Comparison of ENCODE assay signal across 8 cellular contexts in the genomic region with DNA sequence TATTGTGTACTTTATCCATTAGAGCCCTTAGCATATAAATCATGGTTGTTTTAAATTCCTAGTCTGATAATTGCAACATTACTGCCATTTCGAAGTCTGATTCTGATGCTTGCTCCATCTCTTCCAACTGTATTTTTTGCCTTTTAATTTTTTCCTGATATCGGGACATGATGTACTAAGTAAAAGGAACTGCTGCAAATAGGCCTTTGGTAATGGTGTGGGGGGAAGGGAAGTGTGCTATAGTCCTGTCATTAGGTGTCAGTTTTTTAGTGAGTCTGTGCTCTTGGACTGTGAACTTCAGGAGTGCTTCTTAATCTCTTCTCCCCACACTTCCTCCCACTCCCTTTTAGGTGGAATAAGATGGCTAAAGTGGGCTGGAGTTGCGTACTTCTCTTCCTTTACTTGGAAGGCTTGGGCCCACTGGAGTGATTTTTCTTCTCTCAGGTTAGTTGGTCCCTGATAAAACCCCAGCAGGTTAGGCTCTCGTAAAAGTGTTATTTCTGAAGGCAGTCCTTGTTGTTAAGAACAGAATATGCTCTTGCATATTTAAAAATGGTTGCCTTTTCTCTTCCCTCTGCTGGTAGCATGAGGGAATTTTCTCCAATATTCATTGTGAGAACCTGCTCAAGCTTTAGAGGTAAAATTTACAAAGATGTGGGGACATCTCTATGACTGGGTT. TPM values are rescaled to one million over a fixed set of nuclear protein-coding genes. Genes with fewer than 3 reads are reported as not detected.
DNase-seq lines count a peak whose midpoint lies in the region; ATAC-seq, FAIRE-seq and TF ChIP-seq lines count a peak whose summit lies in the region.

No MANE protein-coding gene starts in this region.

- H3K36me3 Mint-ChIP-seq in activated naive CD4-positive, alpha-beta T cell treated with anti-CD3 and anti-CD28 coated beads, Interleukin-2, amount 50 U/mL, for 24 hours = peaks cover 23% of the 10 kb centered on the region
- peaks cover 32% of the 10 kb centered on the region for H3K36me3 Mint-ChIP-seq in activated naive CD4-positive, alpha-beta T cell treated with anti-CD3 and anti-CD28 coated beads for 36 hours (ENCODE audit: low read depth)

- H3K27me3 ChIP-seq in PC-3 (ENCODE audit: low read length) = no peaks in the 10 kb centered on the region
- no peaks in the 10 kb centered on the region for H3K27me3 ChIP-seq in thoracic aorta (replicated peaks; ENCODE audit: insufficient read depth)

- TF ChIP-seq CTCF in PC-3 (conservative IDR thresholded peaks at IDR 0.05; ENCODE audit: low read depth, low read length) = peak; percentile 65
- TF ChIP-seq CTCF in thoracic aorta (IDR thresholded peaks at IDR 0.05) = peak; percentile 42

- H3K9me3 Mint-ChIP-seq in activated naive CD4-positive, alpha-beta T cell treated with anti-CD3 and anti-CD28 coated beads, Interleukin-2, amount 50 U/mL, for 24 hours = no peaks in the 10 kb centered on the region
- no peaks in the 10 kb centered on the region for H3K9me3 Mint-ChIP-seq in activated naive CD4-positive, alpha-beta T cell treated with anti-CD3 and anti-CD28 coated beads for 36 hours

- POLR2A ChIA-PET in PC-3 (lab: Charles Lee; ENCODE audit: unreplicated experiment) = no interaction called here

- DNase-seq in activated naive CD4-positive, alpha-beta T cell treated with anti-CD3 and anti-CD28 coated beads for 36 hours = no peak
- peak; percentile 55 for DNase-seq in PC-3
- DNase-seq in glomerular visceral epithelial cell (ENCODE audit: extremely low spot score) = peak; percentile 22
- DNase-seq in thoracic aorta (ENCODE audit: low spot score) = no peak
- DNase-seq in H54 (ENCODE audit: insufficient read length, low spot score) = no peak
- no peak for DNase-seq in DMS153 (lab: John Stamatoyannopoulos, UW)
- DNase-seq in GM19240 (ENCODE audit: insufficient read length, low spot score) = no peak

- no peak overlapping the region for H3K4me3 ChIP-seq in PC-3 (ENCODE audit: low read length)
- no peak overlapping the region for H3K4me3 ChIP-seq in thoracic aorta

- no peak overlapping the region for H2AFZ ChIP-seq in PC-3 (ENCODE audit: low read length)

- CTCF ChIA-PET in activated naive CD4-positive, alpha-beta T cell treated with anti-CD3 and anti-CD28 coated beads for 36 hours (lab: Charles Lee) = no interaction called here
- CTCF ChIA-PET in PC-3 (lab: Charles Lee) = interaction anchor here (0.6 kb wide), 1 partner anchor 318 kb away, joined by 3 read pairs; no protein-coding TSS in a partner anchor

- H3K9me2 ChIP-seq in PC-3 (replicated peaks; ENCODE audit: low read length) = no peaks in the 10 kb centered on the region

- H3K9ac ChIP-seq in PC-3 (ENCODE audit: low read length) = no peak overlapping the region

- H3K9me3 ChIP-seq in PC-3 (ENCODE audit: low read length) = no peaks in the 10 kb centered on the region
- H3K9me3 ChIP-seq in thoracic aorta = no peaks in the 10 kb centered on the region

- ATAC-seq in PC-3 = peak; percentile 42; the same call in 1 of the 2 replicates
- ATAC-seq in thoracic aorta (ENCODE audit: insufficient number of reproducible peaks, low FRiP score, low read depth) = no peak

- H4K20me1 ChIP-seq in PC-3 (ENCODE audit: low read length) = no peaks in the 10 kb centered on the region

- H3K79me2 ChIP-seq in PC-3 (ENCODE audit: low read length) = peaks cover 24% of the 10 kb centered on the region; the same call in 1 of the 2 replicates

- no peaks in the 10 kb centered on the region for H3F3A ChIP-seq in PC-3 (ENCODE audit: low read length, unreplicated experiment)

- intact Hi-C loops in activated naive CD4-positive, alpha-beta T cell treated with anti-CD3 and anti-CD28 coated beads for 36 hours (cut with micrococcal nuclease) = no loop called here
- intact Hi-C loops in PC-3 (cut with micrococcal nuclease) = loop anchor here (1.0 kb wide), 1 partner anchor 320 kb away; no protein-coding TSS in a partner anchor

- H3K36me3 ChIP-seq in PC-3 (ENCODE audit: low read depth, low read length) = no peaks in the 10 kb centered on the region
- H3K36me3 ChIP-seq in thoracic aorta = no peaks in the 10 kb centered on the region

- no peak overlapping the region for H3K4me2 ChIP-seq in PC-3 (ENCODE audit: low read length)

- H3K27me3 Mint-ChIP-seq in activated naive CD4-positive, alpha-beta T cell treated with anti-CD3 and anti-CD28 coated beads, Interleukin-2, amount 50 U/mL, for 24 hours = no peaks in the 10 kb centered on the region
- H3K27me3 Mint-ChIP-seq in activated naive CD4-positive, alpha-beta T cell treated with anti-CD3 and anti-CD28 coated beads for 36 hours (ENCODE audit: low read depth) = no peaks in the 10 kb centered on the region

- no peak overlapping the region for H3K27ac ChIP-seq in PC-3 (ENCODE audit: low read length)
- H3K27ac ChIP-seq in thoracic aorta = no peak overlapping the region

- H3K4me1 Mint-ChIP-seq in activated naive CD4-positive, alpha-beta T cell treated with anti-CD3 and anti-CD28 coated beads, Interleukin-2, amount 50 U/mL, for 24 hours = peaks cover 70% of the 10 kb centered on the region
- peaks cover 43% of the 10 kb centered on the region for H3K4me1 Mint-ChIP-seq in activated naive CD4-positive, alpha-beta T cell treated with anti-CD3 and anti-CD28 coated beads for 36 hours (ENCODE audit: low read depth)

- peak overlapping the region; percentile 53 for H3K27ac Mint-ChIP-seq in activated naive CD4-positive, alpha-beta T cell treated with anti-CD3 and anti-CD28 coated beads, Interleukin-2, amount 50 U/mL, for 24 hours
- no peak overlapping the region for H3K27ac Mint-ChIP-seq in activated naive CD4-positive, alpha-beta T cell treated with anti-CD3 and anti-CD28 coated beads for 36 hours

- H3K4me3 Mint-ChIP-seq in activated naive CD4-positive, alpha-beta T cell treated with anti-CD3 and anti-CD28 coated beads, Interleukin-2, amount 50 U/mL, for 24 hours = no peak overlapping the region
- no peak overlapping the region for H3K4me3 Mint-ChIP-seq in activated naive CD4-positive, alpha-beta T cell treated with anti-CD3 and anti-CD28 coated beads for 36 hours

- H3K4me1 ChIP-seq in PC-3 (ENCODE audit: insufficient read depth, low read length) (no peaks in the 10 kb centered on the region), thoracic aorta (ENCODE audit: control insufficient read depth in 1 of 2, low read depth in 2 of 2) (peaks cover 6 to 19% of the 10 kb centered on the region in 2 donors)

- no peak for TF ChIP-seq POLR2A in H54 (IDR thresholded peaks at IDR 0.05; ENCODE audit: low read depth, low read length)

- BruUV-seq in PC-3 (replicated peaks; lab: Mats Ljungman, UMichigan) = no TSS peak

- FAIRE-seq in H54 (lab: Jason Lieb, UNC) = no peak

RNA-seq across cellular contexts. Expression of a gene that starts 18.1 kb away (rescaled TPM):
- total RNA-seq in activated naive CD4-positive, alpha-beta T cell treated with anti-CD3 and anti-CD28 coated beads for 36 hours = 1 to 10 TPM; 9.4 to 9.5 TPM
- 12.9 and 18.4 TPM in 2 replicates for total RNA-seq in PC-3 (2014; rRNA removed)
- 10 to 100 TPM; 22.2 to 27.3 TPM for total RNA-seq in thoracic aorta

Comparison
In these comparisons a context has a peak if more than half of its experiments do, and no peak if none do; other contexts are left out.
1. DNase-seq: peak in PC-3 (single experiment) and glomerular visceral epithelial cell (single experiment); none in activated naive CD4-positive, alpha-beta T cell treated with anti-CD3 and anti-CD28 coated beads for 36 hours (single experiment), thoracic aorta (single experiment), H54 (single experiment), DMS153 (single experiment) and GM19240 (single experiment).